ENCODE assay signal across 8 cellular contexts in the genomic region with DNA sequence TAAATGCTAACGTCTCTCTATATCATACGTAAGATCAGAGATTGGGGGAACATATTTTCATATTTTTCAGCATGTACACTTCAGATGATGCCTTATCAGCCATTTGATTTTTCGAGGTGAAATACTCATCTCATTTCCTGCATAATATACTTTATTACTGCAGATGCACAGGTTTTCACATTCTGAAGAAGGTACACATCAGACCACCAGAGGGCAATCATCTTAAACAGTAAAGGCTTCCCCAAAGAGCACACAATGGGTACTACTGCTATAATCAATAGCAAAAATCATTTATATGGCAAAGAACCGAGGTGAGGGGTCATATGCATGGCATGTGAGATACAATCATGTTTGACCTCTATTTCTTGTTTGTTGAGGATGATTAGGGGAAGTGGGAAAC.
DNase-seq lines count a peak whose midpoint lies in the region; ATAC-seq and TF ChIP-seq lines count a peak whose summit lies in the region.

No MANE protein-coding gene starts in this region.

- H2AFZ ChIP-seq in KMS-11 (ENCODE audit: low read depth) = no peak overlapping the region

- H3K4me1 Mint-ChIP-seq in natural killer cell = no peaks in the 10 kb centered on the region
- no peaks in the 10 kb centered on the region for H3K4me1 Mint-ChIP-seq in natural killer cell treated with Interleukin-12 subunit alpha and Interleukin-12 subunit beta and Interleukin-15 and Interleukin-18, amount 100 ng/mL, for 72 hours (ENCODE audit: low read depth in 2 of 2)

- H3K9ac ChIP-seq in KMS-11 = no peak overlapping the region

- no peaks in the 10 kb centered on the region for H3K36me3 ChIP-seq in KMS-11 (ENCODE audit: insufficient read depth)
- H3K36me3 ChIP-seq in WERI-Rb-1 = peaks cover 14% of the 10 kb centered on the region

- intact Hi-C loops in natural killer cell (cut with micrococcal nuclease) = no loop called here

- H3K27ac ChIP-seq in KMS-11 = no peak overlapping the region
- H3K27ac ChIP-seq in WERI-Rb-1 = no peak overlapping the region

- DNase-seq in natural killer cell (no peak), WERI-Rb-1 (no peak), left kidney (ENCODE audit: low read depth, low spot score) (peak; percentile 61), HuH-7.5 (ENCODE audit: low spot score) (no peak), NCI-H446 treated with DMSO at 0.1 percent for 48 hours (lab: John Stamatoyannopoulos, UW) (no peak)
- no peak for DNase-seq in natural killer cell treated with Interleukin-12 subunit alpha and Interleukin-12 subunit beta and Interleukin-15 and Interleukin-18, amount 100 ng/mL, for 72 hours (ENCODE audit: low spot score)

- ATAC-seq in natural killer cell (peak in 1 of 3 donors; percentile 52), HG03432 (IDR thresholded peaks at IDR 0.05; ENCODE audit: unreplicated experiment) (no peak)
- ATAC-seq in natural killer cell treated with Interleukin-12 subunit alpha and Interleukin-12 subunit beta and Interleukin-15 and Interleukin-18, amount 100 ng/mL, for 72 hours = no peak

- H3K27me3 Mint-ChIP-seq in natural killer cell (ENCODE audit: low read depth in 2 of 2) = peaks cover 5 to 6% of the 10 kb centered on the region in 2 donors
- H3K27me3 Mint-ChIP-seq in natural killer cell treated with Interleukin-12 subunit alpha and Interleukin-12 subunit beta and Interleukin-15 and Interleukin-18, amount 100 ng/mL, for 72 hours = peaks cover 21 to 28% of the 10 kb centered on the region in 2 donors

- H3K4me1 ChIP-seq in KMS-11 (ENCODE audit: low read depth, poor library complexity, severe bottlenecking) = peaks cover 10% of the 10 kb centered on the region

- H3K27me3 ChIP-seq in KMS-11 (ENCODE audit: insufficient read depth, low read depth) (no peaks in the 10 kb centered on the region), WERI-Rb-1 (ENCODE audit: insufficient read depth, low read depth, severe bottlenecking) (no peaks in the 10 kb centered on the region)

- no peak overlapping the region for H3K4me3 Mint-ChIP-seq in natural killer cell
- no peak overlapping the region for H3K4me3 Mint-ChIP-seq in natural killer cell treated with Interleukin-12 subunit alpha and Interleukin-12 subunit beta and Interleukin-15 and Interleukin-18, amount 100 ng/mL, for 72 hours

- no peaks in the 10 kb centered on the region for H4K20me1 ChIP-seq in KMS-11 (ENCODE audit: insufficient read depth)

- H3K79me2 ChIP-seq in KMS-11 (ENCODE audit: insufficient read depth, low read depth) = no peaks in the 10 kb centered on the region

- no peak overlapping the region for H3K4me2 ChIP-seq in KMS-11

- H3K27ac Mint-ChIP-seq in natural killer cell = no peak overlapping the region
- no peak overlapping the region for H3K27ac Mint-ChIP-seq in natural killer cell treated with Interleukin-12 subunit alpha and Interleukin-12 subunit beta and Interleukin-15 and Interleukin-18, amount 100 ng/mL, for 72 hours

- H3K36me3 Mint-ChIP-seq in natural killer cell = no peaks in the 10 kb centered on the region
- no peaks in the 10 kb centered on the region for H3K36me3 Mint-ChIP-seq in natural killer cell treated with Interleukin-12 subunit alpha and Interleukin-12 subunit beta and Interleukin-15 and Interleukin-18, amount 100 ng/mL, for 72 hours

- no peaks in the 10 kb centered on the region for H3K9me3 ChIP-seq in WERI-Rb-1 (ENCODE audit: severe bottlenecking)

- H3K4me3 ChIP-seq in KMS-11 (IDR thresholded peaks at IDR 0.05; ENCODE audit: insufficient read depth, low read depth, low read length) (no peak overlapping the region), WERI-Rb-1 (ENCODE audit: low read depth, low read length) (no peak overlapping the region)

- TF ChIP-seq CTCF in natural killer cell (IDR thresholded peaks at IDR 0.05) (peak; percentile 16), KMS-11 (conservative IDR thresholded peaks at IDR 0.05; ENCODE audit: low read depth, low read length) (peak; percentile 49), WERI-Rb-1 (IDR thresholded peaks at IDR 0.05; ENCODE audit: low read depth, low read length) (peak; percentile 41; the same call in 1 of the 2 replicates)

- no peaks in the 10 kb centered on the region for H3K9me3 Mint-ChIP-seq in natural killer cell
- H3K9me3 Mint-ChIP-seq in natural killer cell treated with Interleukin-12 subunit alpha and Interleukin-12 subunit beta and Interleukin-15 and Interleukin-18, amount 100 ng/mL, for 72 hours = no peaks in the 10 kb centered on the region
